ENCODE assay signal across 23 cellular contexts in the genomic region with DNA sequence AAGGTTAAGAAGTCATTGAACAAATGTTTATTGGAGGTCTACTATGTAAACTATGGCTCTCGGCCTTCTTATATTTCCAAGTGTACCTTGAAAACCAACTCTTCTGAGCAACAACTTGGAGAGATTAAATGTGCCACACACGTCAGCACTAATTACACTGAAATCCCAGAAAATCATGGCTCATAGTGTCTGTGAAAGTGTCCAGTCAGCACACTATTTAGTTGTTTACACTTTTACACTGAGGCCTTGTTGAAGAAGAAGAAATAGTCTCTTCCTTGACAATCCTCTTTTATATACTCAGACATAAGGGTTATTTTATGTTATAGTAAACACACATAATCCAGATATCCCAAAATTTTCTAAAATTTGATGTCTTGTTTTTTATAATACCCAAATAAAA.
"Had no signal": no experiment of that assay in that cellular context is flagged by ENCODE, and none has a peak within 500 bp of the region (broad histone marks: within the 10 kb centered on the region; RNA-seq: fewer than 3 reads in every experiment).

No MANE protein-coding gene starts in this region.

- H3K27ac ChIP-seq: coronary artery, dorsolateral prefrontal cortex, esophagus muscularis mucosa, foreskin keratinocyte, gastroesophageal sphincter, heart right ventricle, left lung, lower lobe of right lung had no signal

- H3K9me3 ChIP-seq: esophagus muscularis mucosa, gastroesophageal sphincter, heart right ventricle, left lung, lower lobe of right lung, mucosa of descending colon had no signal

- DNase-seq: dermis blood vessel endothelial cell; dorsolateral prefrontal cortex; effector CD4-positive, alpha-beta T cell; effector memory CD4-positive, alpha-beta T cell; foreskin keratinocyte; glutamatergic neuron; head of caudate nucleus; heart right ventricle; hippocampal formation; left cardiac atrium; left lung; left ventricle myocardium superior; lower lobe of right lung; mesenchymal stem cell; mucosa of descending colon; naive B cell had no signal

- FAIRE-seq: colon, endothelial cell of umbilical vein, frontal cortex, keratinocyte had no signal

- ATAC-seq: foreskin keratinocyte, gastroesophageal sphincter, heart right ventricle, left cardiac atrium, left lung, left ventricle myocardium superior, lower lobe of right lung, mucosa of descending colon had no signal

- H3K36me3 ChIP-seq: esophagus muscularis mucosa, gastroesophageal sphincter, heart right ventricle, left lung, lower lobe of right lung had no signal

- H3K4me3 ChIP-seq: coronary artery, dorsolateral prefrontal cortex, esophagus muscularis mucosa, gastroesophageal sphincter, heart right ventricle, left lung, lower lobe of right lung, mucosa of descending colon had no signal

- H3K27me3 ChIP-seq: foreskin keratinocyte, gastroesophageal sphincter, left lung had no signal

- H3K4me1 ChIP-seq: esophagus muscularis mucosa, foreskin keratinocyte, gastroesophageal sphincter, heart right ventricle, left lung, lower lobe of right lung had no signal
